ENCODE assay signal across 8 cellular contexts in the genomic region with DNA sequence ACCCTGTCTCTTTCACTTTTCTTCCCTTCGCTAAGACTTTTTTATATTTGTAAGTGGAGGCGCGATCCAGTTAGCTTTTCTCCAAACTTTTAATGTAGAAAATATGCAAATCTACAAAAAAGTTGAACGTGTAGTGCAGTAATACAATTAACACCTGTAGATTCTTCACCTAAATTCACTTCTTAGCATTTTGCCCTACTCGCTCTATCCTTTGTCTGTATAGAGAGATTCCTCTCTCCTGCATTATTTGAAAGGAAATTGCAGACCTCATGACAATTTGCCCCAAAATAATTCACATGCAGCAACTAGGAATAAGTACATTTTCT. TPM values are rescaled to one million over a fixed set of nuclear protein-coding genes. Genes with fewer than 3 reads are reported as not detected.
DNase-seq lines count a peak whose midpoint lies in the region; ATAC-seq and TF ChIP-seq lines count a peak whose summit lies in the region.

No MANE protein-coding gene starts in this region.

- no peak for TF ChIP-seq POLR2A in sigmoid colon (IDR thresholded peaks at IDR 0.05)

- H3K36me3 Mint-ChIP-seq in WTC11, result no peaks in the 10 kb centered on the region

- DNase-seq in WTC11 (ENCODE audit: low spot score) (no peak), right cardiac atrium (no peak), sigmoid colon (no peak)
- no peak for DNase-seq in activated CD4-positive, alpha-beta T cell treated with anti-CD3 and anti-CD28 coated beads, Interleukin-2, amount 50 U/mL, for 1 hour

- CTCF ChIA-PET in WTC11 (lab: Charles Lee), result interaction anchor here (1.0 to 2.5 kb wide), 2 partner anchors 16 to 24 kb away, joined by 5 to 12 read pairs; no protein-coding TSS in a partner anchor

- H3K27ac ChIP-seq in right cardiac atrium (ENCODE audit: low read length), result no peak overlapping the region
- H3K27ac ChIP-seq in sigmoid colon, result no peak overlapping the region

- H3K4me3 ChIP-seq in GM08714 (ENCODE audit: low read length), result peak overlapping the region; percentile 42
- H3K4me3 ChIP-seq in right cardiac atrium (ENCODE audit: low read length), result peak overlapping the region; percentile 36
- H3K4me3 ChIP-seq in sigmoid colon, result peak overlapping the region; percentile 37 to 63 (median 55)

- H3K36me3 ChIP-seq in sigmoid colon, result no peaks in the 10 kb centered on the region

- H3K4me1 Mint-ChIP-seq in WTC11, result peaks cover 61% of the 10 kb centered on the region

- TF ChIP-seq CTCF in WTC11 (IDR thresholded peaks at IDR 0.05) (no peak), sigmoid colon (IDR thresholded peaks at IDR 0.05) (no peak)

- POLR2A ChIA-PET in WTC11 (lab: Charles Lee), result interaction anchor here (1.2 to 1.9 kb wide), 5 partner anchors 15 to 88 kb away, joined by 3 to 18 read pairs (median 6); partner anchors contain the start of genes BTAF1 and FGFBP3

- peak overlapping the region; percentile 66 for H3K4me3 Mint-ChIP-seq in WTC11

- WGBS in right cardiac atrium, result 11% methylated on average over 5 of the region's 5 CpGs
- WGBS in sigmoid colon, 2 donors, result 8 to 11% methylated on average over 5 of the region's 5 CpGs

- H3K4me1 ChIP-seq in right cardiac atrium (ENCODE audit: control insufficient read depth, insufficient read depth, low read length) (peaks cover 2% of the 10 kb centered on the region), sigmoid colon (peaks cover 0 to 34% (median 24%) of the 10 kb centered on the region in 4 donors)

- no peaks in the 10 kb centered on the region for H3K27me3 Mint-ChIP-seq in WTC11 (ENCODE audit: low read depth)

- ATAC-seq in WTC11 (no peak), right cardiac atrium (no peak), HG02588 (IDR thresholded peaks at IDR 0.05; ENCODE audit: unreplicated experiment) (no peak), GM21786 (IDR thresholded peaks at IDR 0.05; ENCODE audit: unreplicated experiment) (no peak), HG02981 (IDR thresholded peaks at IDR 0.05; ENCODE audit: unreplicated experiment) (no peak)

- no peaks in the 10 kb centered on the region for H3K9me3 Mint-ChIP-seq in WTC11

- no peaks in the 10 kb centered on the region for H3K9me3 ChIP-seq in right cardiac atrium (ENCODE audit: control insufficient read depth, low read length)
- no peaks in the 10 kb centered on the region for H3K9me3 ChIP-seq in sigmoid colon

- H3K27me3 ChIP-seq in right cardiac atrium (ENCODE audit: control insufficient read depth, insufficient read depth), result no peaks in the 10 kb centered on the region
- no peaks in the 10 kb centered on the region for H3K27me3 ChIP-seq in sigmoid colon

- no peak for TF ChIP-seq EP300 in sigmoid colon (IDR thresholded peaks at IDR 0.05)

- H3K27ac Mint-ChIP-seq in WTC11, result peak overlapping the region; percentile 99

- intact Hi-C loops in right cardiac atrium (cut with DNase I), result no loop called here
- intact Hi-C loops in sigmoid colon (cut with DNase I), result no loop called here

TF ChIP-seq in WTC11, 78 proteins besides CTCF, POLR2A, EP300 and RAD21 (continues in another document):
- TF ChIP-seq SMAD4 (CRISPR knock-in tag; IDR thresholded peaks at IDR 0.05) (no peak), ZNF219 (CRISPR knock-in tag; IDR thresholded peaks at IDR 0.05; ENCODE audit: borderline replicate concordance) (no peak), NR1H2 (CRISPR knock-in tag; IDR thresholded peaks at IDR 0.05) (no peak), ATF1 (CRISPR knock-in tag; IDR thresholded peaks at IDR 0.05) (no peak), EMX1 (CRISPR knock-in tag; IDR thresholded peaks at IDR 0.05) (no peak), USF2 (CRISPR knock-in tag; IDR thresholded peaks at IDR 0.05) (no peak), IRF1 (CRISPR knock-in tag; IDR thresholded peaks at IDR 0.05) (no peak), CBFB (CRISPR knock-in tag; IDR thresholded peaks at IDR 0.05; ENCODE audit: low read depth) (no peak), MYBL2 (CRISPR knock-in tag; IDR thresholded peaks at IDR 0.05) (no peak), ZNF121 (CRISPR knock-in tag; IDR thresholded peaks at IDR 0.05) (no peak), SOX15 (CRISPR knock-in tag; IDR thresholded peaks at IDR 0.05) (no peak), FOXJ3 (CRISPR knock-in tag; IDR thresholded peaks at IDR 0.05; ENCODE audit: borderline replicate concordance) (no peak), PRRX2 (CRISPR knock-in tag; IDR thresholded peaks at IDR 0.05) (no peak), E2F5 (CRISPR knock-in tag; IDR thresholded peaks at IDR 0.05) (no peak)
- TF ChIP-seq, protein P1, sequence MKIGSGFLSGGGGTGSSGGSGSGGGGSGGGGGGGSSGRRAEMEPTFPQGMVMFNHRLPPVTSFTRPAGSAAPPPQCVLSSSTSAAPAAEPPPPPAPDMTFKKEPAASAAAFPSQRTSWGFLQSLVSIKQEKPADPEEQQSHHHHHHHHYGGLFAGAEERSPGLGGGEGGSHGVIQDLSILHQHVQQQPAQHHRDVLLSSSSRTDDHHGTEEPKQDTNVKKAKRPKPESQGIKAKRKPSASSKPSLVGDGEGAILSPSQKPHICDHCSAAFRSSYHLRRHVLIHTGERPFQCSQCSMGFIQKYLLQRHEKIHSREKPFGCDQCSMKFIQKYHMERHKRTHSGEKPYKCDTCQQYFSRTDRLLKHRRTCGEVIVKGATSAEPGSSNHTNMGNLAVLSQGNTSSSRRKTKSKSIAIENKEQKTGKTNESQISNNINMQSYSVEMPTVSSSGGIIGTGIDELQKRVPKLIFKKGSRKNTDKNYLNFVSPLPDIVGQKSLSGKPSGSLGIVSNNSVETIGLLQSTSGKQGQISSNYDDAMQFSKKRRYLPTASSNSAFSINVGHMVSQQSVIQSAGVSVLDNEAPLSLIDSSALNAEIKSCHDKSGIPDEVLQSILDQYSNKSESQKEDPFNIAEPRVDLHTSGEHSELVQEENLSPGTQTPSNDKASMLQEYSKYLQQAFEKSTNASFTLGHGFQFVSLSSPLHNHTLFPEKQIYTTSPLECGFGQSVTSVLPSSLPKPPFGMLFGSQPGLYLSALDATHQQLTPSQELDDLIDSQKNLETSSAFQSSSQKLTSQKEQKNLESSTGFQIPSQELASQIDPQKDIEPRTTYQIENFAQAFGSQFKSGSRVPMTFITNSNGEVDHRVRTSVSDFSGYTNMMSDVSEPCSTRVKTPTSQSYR (CRISPR knock-in tag; IDR thresholded peaks at IDR 0.05), result no peak
- TF ChIP-seq, protein P2, sequence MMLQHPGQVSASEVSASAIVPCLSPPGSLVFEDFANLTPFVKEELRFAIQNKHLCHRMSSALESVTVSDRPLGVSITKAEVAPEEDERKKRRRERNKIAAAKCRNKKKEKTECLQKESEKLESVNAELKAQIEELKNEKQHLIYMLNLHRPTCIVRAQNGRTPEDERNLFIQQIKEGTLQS (CRISPR knock-in tag; conservative IDR thresholded peaks at IDR 0.05), result no peak
- TF ChIP-seq, protein P3, sequence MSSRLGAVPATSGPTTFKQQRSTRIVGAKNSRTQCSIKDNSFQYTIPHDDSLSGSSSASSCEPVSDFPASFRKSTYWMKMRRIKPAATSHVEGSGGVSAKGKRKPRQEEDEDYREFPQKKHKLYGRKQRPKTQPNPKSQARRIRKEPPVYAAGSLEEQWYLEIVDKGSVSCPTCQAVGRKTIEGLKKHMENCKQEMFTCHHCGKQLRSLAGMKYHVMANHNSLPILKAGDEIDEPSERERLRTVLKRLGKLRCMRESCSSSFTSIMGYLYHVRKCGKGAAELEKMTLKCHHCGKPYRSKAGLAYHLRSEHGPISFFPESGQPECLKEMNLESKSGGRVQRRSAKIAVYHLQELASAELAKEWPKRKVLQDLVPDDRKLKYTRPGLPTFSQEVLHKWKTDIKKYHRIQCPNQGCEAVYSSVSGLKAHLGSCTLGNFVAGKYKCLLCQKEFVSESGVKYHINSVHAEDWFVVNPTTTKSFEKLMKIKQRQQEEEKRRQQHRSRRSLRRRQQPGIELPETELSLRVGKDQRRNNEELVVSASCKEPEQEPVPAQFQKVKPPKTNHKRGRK (CRISPR knock-in tag; IDR thresholded peaks at IDR 0.05; ENCODE audit: borderline replicate concordance), result no peak

RNA-seq across cellular contexts. Expression of gene FGFBP3, which starts 21.4 kb away (rescaled TPM):
- total RNA-seq in WTC11 (2021) (53.0 to 68.2 TPM (median 55.0 TPM) in 3 replicates), right cardiac atrium (under 1 TPM; 0.47 to 0.71 (median 0.61) TPM), sigmoid colon (under 1 TPM in 3 of 4 donors, not detected in 1; 0.16 to 0.71 (median 0.27) TPM)
- polyA plus RNA-seq in right cardiac atrium (0.45 TPM), sigmoid colon (1 to 10 TPM in 1 of 3 donors, under 1 TPM in 2; 0.60 to 1.2 (median 0.69) TPM)

RNA-seq across cellular contexts. Expression of gene BTAF1, which starts 35.7 kb away (rescaled TPM):
- total RNA-seq in WTC11 (2021) (47.2 to 49.6 TPM (median 49.2 TPM) in 3 replicates), right cardiac atrium (10 to 100 TPM; 13.5 to 19.4 (median 15.6) TPM), sigmoid colon (10 to 100 TPM; 34.6 to 45.5 (median 35.3) TPM)
- polyA plus RNA-seq in right cardiac atrium (6.2 TPM), sigmoid colon (10 to 100 TPM in 1 of 3 donors, 1 to 10 TPM in 2; 1.8 to 10.7 (median 2.5) TPM)

Comparison
In these comparisons a context has a peak if more than half of its experiments do, and no peak if none do; other contexts are left out.
1. RNA of gene FGFBP3, which starts 21.4 kb away (total RNA-seq): 53.0 to 68.2 TPM in WTC11; 0.47 to 0.71 TPM in right cardiac atrium and 0.16 to 0.71 TPM in sigmoid colon; every median in the first group is over 10 times any median in the second.
2. Peak in every context shown above with its lines, with median percentiles within 50 percentile points of each other: H3K4me3 ChIP-seq.